ENCODE assay signal across 1 cellular context in the genomic region with DNA sequence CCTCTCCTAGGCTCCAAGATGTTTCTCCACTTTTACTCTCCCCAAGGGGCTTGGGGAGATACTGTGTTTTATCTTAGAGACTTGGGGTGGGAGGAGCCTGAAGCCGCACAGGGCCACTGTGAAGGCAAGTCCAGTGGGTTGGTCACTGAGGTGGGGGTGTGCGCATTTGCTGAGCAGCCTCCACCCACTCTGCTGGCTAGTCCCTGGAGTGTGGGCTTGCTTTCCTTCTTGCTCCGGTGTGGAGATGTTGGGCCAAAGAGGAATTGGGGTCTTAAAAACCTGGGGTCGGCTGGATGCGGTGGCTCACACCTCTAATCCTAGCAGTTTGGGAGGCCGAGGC.
TF ChIP-seq lines count a peak whose summit lies in the region.

No MANE protein-coding gene starts in this region.

TF ChIP-seq in SK-N-SH, 30 proteins besides CTCF, POLR2A, EP300 and RAD21 (continued from another document):
- TF ChIP-seq, protein P1, sequence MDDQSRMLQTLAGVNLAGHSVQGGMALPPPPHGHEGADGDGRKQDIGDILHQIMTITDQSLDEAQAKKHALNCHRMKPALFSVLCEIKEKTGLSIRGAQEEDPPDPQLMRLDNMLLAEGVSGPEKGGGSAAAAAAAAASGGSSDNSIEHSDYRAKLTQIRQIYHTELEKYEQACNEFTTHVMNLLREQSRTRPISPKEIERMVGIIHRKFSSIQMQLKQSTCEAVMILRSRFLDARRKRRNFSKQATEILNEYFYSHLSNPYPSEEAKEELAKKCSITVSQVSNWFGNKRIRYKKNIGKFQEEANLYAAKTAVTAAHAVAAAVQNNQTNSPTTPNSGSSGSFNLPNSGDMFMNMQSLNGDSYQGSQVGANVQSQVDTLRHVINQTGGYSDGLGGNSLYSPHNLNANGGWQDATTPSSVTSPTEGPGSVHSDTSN (IDR thresholded peaks at IDR 0.05): no peak
- TF ChIP-seq NFIC (IDR thresholded peaks at IDR 0.05; ENCODE audit: borderline replicate concordance): no peak
